11 cellular contexts compared by ENCODE assay signal in genomic region chr1:236862615-236863211, GRCh38.
DNase-seq lines count a peak whose midpoint lies in the region; ATAC-seq and TF ChIP-seq lines count a peak whose summit lies in the region.
"Had no signal": no experiment of that assay in that cellular context is flagged by ENCODE, and none has a peak within 500 bp of the region (broad histone marks: within the 10 kb centered on the region; RNA-seq: fewer than 3 reads in every experiment).

No MANE protein-coding gene starts in this region.

- no peak overlapping the region for H3K56ac ChIP-seq in H9 (ENCODE audit: insufficient read length, low read depth, low read length)

- H3K9ac ChIP-seq in H9 (ENCODE audit: extremely low read depth, insufficient read length, low read length), result no peak overlapping the region

- H4K91ac ChIP-seq in H9 (ENCODE audit: insufficient read length, low read depth, low read length), result no peak overlapping the region

- intact Hi-C loops in activated naive CD4-positive, alpha-beta T cell treated with anti-CD3 and anti-CD28 coated beads for 36 hours (cut with micrococcal nuclease), result no loop called here
- intact Hi-C loops in tibial artery (cut with DNase I; ENCODE audit: low total_unique reads), result no loop called here

- H4K8ac ChIP-seq in H9 (replicated peaks; ENCODE audit: insufficient read length, low read depth, low read length), result no peak overlapping the region

- H2BK120ac ChIP-seq in H9 (ENCODE audit: low read depth, low read length, poor library complexity, severe bottlenecking), result no peak overlapping the region

- H4K5ac ChIP-seq in H9 (ENCODE audit: insufficient read length, low read depth, low read length), result no peak overlapping the region

- no peak overlapping the region for H3K23ac ChIP-seq in H9 (ENCODE audit: insufficient read length, low read depth, low read length)

- no peaks in the 10 kb centered on the region for H3K79me1 ChIP-seq in H9 (ENCODE audit: insufficient read depth, low read depth, low read length, poor library complexity, severe bottlenecking)

- H3K9me3 Mint-ChIP-seq in activated naive CD4-positive, alpha-beta T cell treated with anti-CD3 and anti-CD28 coated beads for 36 hours, result peaks cover 2% of the 10 kb centered on the region
- no peaks in the 10 kb centered on the region; a peak in 1 of 5 replicates for H3K9me3 Mint-ChIP-seq in H9

- no peak for TF ChIP-seq CTCF in gastroesophageal sphincter (IDR thresholded peaks at IDR 0.05)
- TF ChIP-seq CTCF in tibial artery (IDR thresholded peaks at IDR 0.05), result no peak
- TF ChIP-seq CTCF in H9 (conservative IDR thresholded peaks at IDR 0.05), result no peak

- TF ChIP-seq POLR2A in gastroesophageal sphincter (IDR thresholded peaks at IDR 0.05), result no peak

- no peaks in the 10 kb centered on the region for H3K79me2 ChIP-seq in H9 (ENCODE audit: insufficient read depth, low read length)

- H3K4ac ChIP-seq in H9 (ENCODE audit: low read depth, low read length), result no peak overlapping the region

- no peak overlapping the region for H3K14ac ChIP-seq in H9 (ENCODE audit: insufficient read depth, low read length)

- no peak overlapping the region for H3T11ph ChIP-seq in H9 (ENCODE audit: low read length)

- H3K4me2 ChIP-seq in H9 (ENCODE audit: insufficient read depth, insufficient read length, low read length), result no peak overlapping the region

- peaks cover 6 to 54% (median 7%) of the 10 kb centered on the region in 3 donors for H3K4me1 ChIP-seq in gastroesophageal sphincter
- peaks cover 0 to 29% (median 11%) of the 10 kb centered on the region in 4 donors for H3K4me1 ChIP-seq in tibial artery
- no peaks in the 10 kb centered on the region for H3K4me1 ChIP-seq in H9 (ENCODE audit: insufficient read depth, low read length)

- H3K9me3 ChIP-seq in gastroesophageal sphincter (no peaks in the 10 kb centered on the region), tibial artery (no peaks in the 10 kb centered on the region), H9 (ENCODE audit: control insufficient read depth, low read depth, low read length) (no peaks in the 10 kb centered on the region)
- H3K9me3 ChIP-seq: thyroid gland had no signal

- CTCF ChIA-PET in activated naive CD4-positive, alpha-beta T cell treated with anti-CD3 and anti-CD28 coated beads for 36 hours (lab: Charles Lee), result interaction anchor here (2.2 kb wide), 1 partner anchor 103 kb away, joined by 6 read pairs; no protein-coding TSS in a partner anchor

- no peak overlapping the region for H2BK12ac ChIP-seq in H9 (ENCODE audit: insufficient read length, low read depth, low read length)

- no peak overlapping the region for H2BK20ac ChIP-seq in H9 (ENCODE audit: low read depth, low read length, poor library complexity, severe bottlenecking)

- H2AK5ac ChIP-seq in H9 (ENCODE audit: insufficient read length, low read length), result no peak overlapping the region

- peak overlapping the region; percentile 65 to 82 (median 80) for H3K27ac ChIP-seq in gastroesophageal sphincter
- H3K27ac ChIP-seq in tibial artery, result peak overlapping the region; percentile 44 to 69
- H3K27ac ChIP-seq in caudate nucleus (ENCODE audit: low read depth, low read length), result no peak overlapping the region
- H3K27ac ChIP-seq in H9 (ENCODE audit: insufficient read length, low read depth, low read length), result no peak overlapping the region
- H3K27ac ChIP-seq: thyroid gland had no signal

- H3K4me3 ChIP-seq in gastroesophageal sphincter, result no peak overlapping the region
- no peak overlapping the region for H3K4me3 ChIP-seq in tibial artery
- H3K4me3 ChIP-seq: thyroid gland had no signal

- no peak for TF ChIP-seq EP300 in gastroesophageal sphincter (IDR thresholded peaks at IDR 0.05)

- H2BK15ac ChIP-seq in H9 (ENCODE audit: low read depth, low read length), result no peak overlapping the region

- WGBS in gastroesophageal sphincter (ENCODE audit: low coverage in 1 of 2), 2 donors, result 46 to 47% methylated on average over 3 of the region's 5 CpGs
- WGBS in H9 (ENCODE audit: extremely low coverage, insufficient read length, low lambda C conversion rate), result no CpG with 5 or more reads among the region's 5 CpGs

- H3K36me3 ChIP-seq in gastroesophageal sphincter (peaks cover 0 to 79% of the 10 kb centered on the region in 2 donors), tibial artery (peaks cover 17 to 80% (median 56%) of the 10 kb centered on the region in 3 donors)

- no peaks in the 10 kb centered on the region for H3K27me3 ChIP-seq in gastroesophageal sphincter
- no peaks in the 10 kb centered on the region for H3K27me3 ChIP-seq in tibial artery
- H3K27me3 ChIP-seq in H9 (ENCODE audit: insufficient read depth, low read length), result no peaks in the 10 kb centered on the region
- H3K27me3 ChIP-seq: thyroid gland had no signal

- H3K4me3 Mint-ChIP-seq in activated naive CD4-positive, alpha-beta T cell treated with anti-CD3 and anti-CD28 coated beads for 36 hours, result no peak overlapping the region
- H3K4me3 Mint-ChIP-seq in H9, result no peak overlapping the region

- H3K27ac Mint-ChIP-seq in activated naive CD4-positive, alpha-beta T cell treated with anti-CD3 and anti-CD28 coated beads for 36 hours, result no peak overlapping the region
- H3K27ac Mint-ChIP-seq in H9, result peak overlapping the region in 1 of 3 experiments; percentile 29; a peak in 2 of 7 replicates

- H4K20me1 ChIP-seq in H9 (ENCODE audit: control insufficient read depth, insufficient read depth, insufficient read length), result no peaks in the 10 kb centered on the region

- no peaks in the 10 kb centered on the region for H3K27me3 Mint-ChIP-seq in activated naive CD4-positive, alpha-beta T cell treated with anti-CD3 and anti-CD28 coated beads for 36 hours (ENCODE audit: low read depth)
- no peaks in the 10 kb centered on the region for H3K27me3 Mint-ChIP-seq in H9 (ENCODE audit: low read depth)

- H3K4me1 Mint-ChIP-seq in activated naive CD4-positive, alpha-beta T cell treated with anti-CD3 and anti-CD28 coated beads for 36 hours (ENCODE audit: low read depth), result peaks cover 28% of the 10 kb centered on the region
- no peaks in the 10 kb centered on the region for H3K4me1 Mint-ChIP-seq in H9

- peak; percentile 14 for DNase-seq in activated naive CD4-positive, alpha-beta T cell treated with anti-CD3 and anti-CD28 coated beads for 36 hours
- no peak for DNase-seq in activated naive CD4-positive, alpha-beta T cell (lab: John Stamatoyannopoulos, UW)
- DNase-seq in midbrain (lab: John Stamatoyannopoulos, UW) (peak; percentile 13), tibial artery (peak in 1 of 2 donors; percentile 34), caudate nucleus (lab: John Stamatoyannopoulos, UW) (no peak), H9 (no peak)
- no peak for DNase-seq in central memory CD4-positive, alpha-beta T cell
- DNase-seq: DMS 273 treated with DMSO at 0.1 percent for 48 hours, hippocampal formation, thyroid gland had no signal

- no peak overlapping the region for H2BK5ac ChIP-seq in H9 (ENCODE audit: insufficient read length, low read length)

- H2AFZ ChIP-seq in H9 (ENCODE audit: low read length), result no peak overlapping the region

- H3K23me2 ChIP-seq in H9 (ENCODE audit: insufficient read length, low read depth, low read length, poor library complexity, severe bottlenecking), result no peaks in the 10 kb centered on the region

- no peak overlapping the region for H3K18ac ChIP-seq in H9 (ENCODE audit: insufficient read length, low read depth, low read length)

- ATAC-seq in gastroesophageal sphincter, result no peak

- H3K36me3 Mint-ChIP-seq in activated naive CD4-positive, alpha-beta T cell treated with anti-CD3 and anti-CD28 coated beads for 36 hours (ENCODE audit: low read depth), result peaks cover 66% of the 10 kb centered on the region
- H3K36me3 Mint-ChIP-seq in H9 (ENCODE audit: insufficient read depth in 1 of 3, low read depth in 3 of 3), result peaks cover 27 to 61% (median 34%) of the 10 kb centered on the region in 3 experiments; a peak in 6 of 7 replicates

Comparison
In these comparisons a context has a peak if more than half of its experiments do, and no peak if none do; other contexts are left out.
1. DNase-seq: peak in activated naive CD4-positive, alpha-beta T cell treated with anti-CD3 and anti-CD28 coated beads for 36 hours (single experiment) and midbrain (single experiment); none in activated naive CD4-positive, alpha-beta T cell (0 of 4), central memory CD4-positive, alpha-beta T cell (single experiment), caudate nucleus (0 of 61) and H9 (single experiment).
2. H3K27ac ChIP-seq: peak in gastroesophageal sphincter (4 of 4) and tibial artery (2 of 2); none in caudate nucleus (single experiment) and H9 (single experiment).